ENCODE assay signal across 30 cellular contexts in genomic region chr5:73558950-73559349, GRCh38. TPM values are rescaled to one million over a fixed set of nuclear protein-coding genes. Genes with fewer than 3 reads are reported as not detected.
DNase-seq lines count a peak whose midpoint lies in the region; ATAC-seq, FAIRE-seq and TF ChIP-seq lines count a peak whose summit lies in the region.
"Had no signal": no experiment of that assay in that cellular context is flagged by ENCODE, and none has a peak within 500 bp of the region (broad histone marks: within the 10 kb centered on the region; RNA-seq: fewer than 3 reads in every experiment).

No MANE protein-coding gene starts in this region.

- no peak overlapping the region for H2BK12ac ChIP-seq in trophoblast cell (ENCODE audit: low read length)

- H3K4me1 ChIP-seq in HepG2 (ENCODE audit: insufficient read depth, low read length) (peaks cover 10% of the 10 kb centered on the region), right lobe of liver (peaks cover 0 to 7% (median 3%) of the 10 kb centered on the region in 4 donors), trophoblast cell (ENCODE audit: control insufficient read depth in 1 of 2, insufficient read depth in 2 of 2, low read length in 2 of 2) (no peaks in the 10 kb centered on the region)

- CTCF ChIA-PET in HepG2 (lab: Yijun Ruan, JAX; ENCODE audit: low intra/inter-chr PET ratio, low total read pairs), result interaction anchor here (1.3 kb wide), 1 partner anchor 39 kb away, joined by 5 read pairs; no protein-coding TSS in a partner anchor

- H3K79me2 ChIP-seq in HepG2 (ENCODE audit: insufficient read depth, low read length) (peaks cover 7% of the 10 kb centered on the region), trophoblast cell (ENCODE audit: control insufficient read depth, insufficient read depth, low read length, poor library complexity) (no peaks in the 10 kb centered on the region)

- TF ChIP-seq CTCF in HepG2 (CRISPR knock-in tag; IDR thresholded peaks at IDR 0.05) (no peak), right lobe of liver (IDR thresholded peaks at IDR 0.05) (no peak)

- no peak overlapping the region for H4K91ac ChIP-seq in trophoblast cell (ENCODE audit: low read depth, low read length)

- H3K18ac ChIP-seq in trophoblast cell (ENCODE audit: low read length), result no peak overlapping the region

- H3K4me3 ChIP-seq in HepG2 (replicated peaks in 1 of 3; ENCODE audit: insufficient read depth in 1 of 3, low read depth in 2 of 3, low read length in 3 of 3) (no peak overlapping the region), right lobe of liver (no peak overlapping the region), trophoblast cell (ENCODE audit: low read depth, low read length) (no peak overlapping the region)
- H3K4me3 ChIP-seq: ascending aorta; BLaER1 treated with 17β-estradiol and CSF1 and Interleukin-3, amounts not matched to agents 10 nM and 100 nM; dorsolateral prefrontal cortex; MG63; right atrium auricular region; spleen; upper lobe of right lung had no signal

- no peak overlapping the region for H2BK120ac ChIP-seq in trophoblast cell (ENCODE audit: insufficient read depth, low read length, poor library complexity)

- no peak overlapping the region for H2AK5ac ChIP-seq in trophoblast cell (ENCODE audit: low read length)

- in situ Hi-C loops in HepG2 (cut with HindIII; ENCODE audit: extremely low pct_ligation_motif_present, low pct_unique_long_range_greater_than_20kb) (no loop called here), SK-MEL-5 (cut with HindIII; ENCODE audit: low pct_unique_long_range_greater_than_20kb, low sequenced_read_pairs) (no loop called here), G401 (cut with HindIII; ENCODE audit: low sequenced_read_pairs) (no loop called here)

- H4K20me1 ChIP-seq in HepG2 (ENCODE audit: insufficient read depth, low read length), result no peaks in the 10 kb centered on the region
- H4K20me1 ChIP-seq: BLaER1 treated with 17β-estradiol and CSF1 and Interleukin-3, amounts not matched to agents 10 nM and 100 nM had no signal

- H4K12ac ChIP-seq in trophoblast cell (ENCODE audit: low read depth, low read length), result no peak overlapping the region

- intact Hi-C loops in HepG2 (cut with micrococcal nuclease; ENCODE audit: unreplicated experiment) (no loop called here), right lobe of liver (cut with DNase I) (no loop called here)

- peak; percentile 36 for DNase-seq in HepG2 (ENCODE audit: low spot score)
- no peak for DNase-seq in right lobe of liver
- DNase-seq in LHCN-M2 (ENCODE audit: low read depth), result peak; percentile 22
- peak; percentile 46 for DNase-seq in SK-MEL-5 (ENCODE audit: low read depth, low spot score)
- no peak for DNase-seq in COLO829 (ENCODE audit: low spot score)
- no peak for DNase-seq in trophoblast cell
- DNase-seq in G401 (ENCODE audit: low spot score), result no peak
- no peak for DNase-seq in SIG-M5 (lab: John Stamatoyannopoulos, UW)
- DNase-seq: activated B cell treated with CpG ODN at 0.5 μM for 24 hours; central memory CD4-positive, alpha-beta T cell; dorsolateral prefrontal cortex; GDM1; GOT3; head of caudate nucleus; kidney glomerular epithelial cell; MG63; NCI-H187; NCI-H226; NCI-H774; Right ventricle myocardium superior; spleen; stimulated activated CD4-positive, alpha-beta T cell treated with anti-CD3 and anti-CD28 coated beads, Interleukin-2, amount 100 ng/mL, for 48 hours; substantia nigra; upper lobe of right lung had no signal

- H3K79me1 ChIP-seq in trophoblast cell (ENCODE audit: low read length), result no peaks in the 10 kb centered on the region

- H3K36me3 ChIP-seq in HepG2 (replicated peaks in 1 of 2; ENCODE audit: control insufficient read depth in 1 of 2, insufficient read depth in 2 of 2, low read length in 2 of 2) (peaks cover 5 to 9% of the 10 kb centered on the region in 2 experiments), right lobe of liver (peaks cover 0 to 67% (median 14%) of the 10 kb centered on the region in 4 donors), trophoblast cell (ENCODE audit: control insufficient read depth in 1 of 2, insufficient read depth in 2 of 2, low read length in 2 of 2) (peaks cover 5 to 6% of the 10 kb centered on the region in 2 experiments)

- H3K4ac ChIP-seq in trophoblast cell (ENCODE audit: low read depth, low read length), result no peak overlapping the region

- no peak overlapping the region for H3K14ac ChIP-seq in trophoblast cell (ENCODE audit: low read length)

- H2AFZ ChIP-seq in HepG2 (ENCODE audit: low read length) (no peak overlapping the region), trophoblast cell (ENCODE audit: insufficient read depth, low read length, poor library complexity) (no peak overlapping the region)
- H2AFZ ChIP-seq: parathyroid adenoma had no signal

- H2BK5ac ChIP-seq in trophoblast cell (ENCODE audit: low read depth, low read length, poor library complexity), result no peak overlapping the region

- no TSS peak for BruUV-seq in HepG2 (replicated peaks; lab: Mats Ljungman, UMichigan)

- H3K9ac ChIP-seq in HepG2 (ENCODE audit: insufficient read depth, low read depth, low read length) (no peak overlapping the region), trophoblast cell (ENCODE audit: low read length) (no peak overlapping the region)
- H3K9ac ChIP-seq: BLaER1 treated with 17β-estradiol and CSF1 and Interleukin-3, amounts not matched to agents 10 nM and 100 nM; parathyroid adenoma had no signal

- WGBS in HepG2 (ENCODE audit: low lambda C conversion rate), result 61% methylated on average over 1 of the region's 1 CpG
- whole genome bisulfite sequencing in right lobe of liver (ENCODE audit: insufficient coverage, low coverage, low lambda C conversion rate, missing lambda C conversion rate), result 82% methylated on average over 1 of the region's 1 CpG
- no CpG with 5 or more reads among the region's 1 CpG for WGBS in trophoblast cell (ENCODE audit: extremely low coverage, insufficient coverage, insufficient read length)

- FAIRE-seq in HepG2 (lab: Jason Lieb, UNC), result no peak
- FAIRE-seq: endothelial cell of umbilical vein had no signal

- no peak overlapping the region for H3K4me2 ChIP-seq in HepG2 (ENCODE audit: low read depth, low read length)
- H3K4me2 ChIP-seq in trophoblast cell (ENCODE audit: low read length), result no peak overlapping the region
- H3K4me2 ChIP-seq: BLaER1 treated with 17β-estradiol and CSF1 and Interleukin-3, amounts not matched to agents 10 nM and 100 nM had no signal

- TF ChIP-seq POLR2A in HepG2 (IDR thresholded peaks at IDR 0.05; ENCODE audit: insufficient read depth in 1 of 2, low read depth in 2 of 2, low read length in 2 of 2), result no peak
- TF ChIP-seq POLR2A in right lobe of liver (IDR thresholded peaks at IDR 0.05), result no peak

- POLR2A ChIA-PET in HepG2 (lab: Yijun Ruan, JAX), result interaction anchor here (1.2 kb wide), 1 partner anchor 17 kb away, joined by 4 read pairs; no protein-coding TSS in a partner anchor

- no peak overlapping the region for H3K23ac ChIP-seq in trophoblast cell (ENCODE audit: low read length)

- peak; percentile 66 for ATAC-seq in HepG2
- no peak for ATAC-seq in right lobe of liver
- ATAC-seq: stimulated activated effector memory CD8-positive, alpha-beta T cell treated with anti-CD3 and anti-CD28 coated beads, Interleukin-12 subunit alpha, Interleukin-12 subunit beta, amount 100 ng/mL, for 72 hours; upper lobe of right lung had no signal

- H3K27ac ChIP-seq in HepG2 (ENCODE audit: extremely low read length, insufficient read depth, low read length), result no peak overlapping the region
- H3K27ac ChIP-seq in right lobe of liver, result no peak overlapping the region
- no peak overlapping the region for H3K27ac ChIP-seq in trophoblast cell (ENCODE audit: low read depth, low read length)
- H3K27ac ChIP-seq: ascending aorta; BLaER1 treated with 17β-estradiol and CSF1 and Interleukin-3, amounts not matched to agents 10 nM and 100 nM; dorsolateral prefrontal cortex; parathyroid adenoma; right atrium auricular region; spleen; upper lobe of right lung had no signal

- H3K9me3 ChIP-seq in HepG2 (ENCODE audit: low read length) (no peaks in the 10 kb centered on the region), right lobe of liver (no peaks in the 10 kb centered on the region), trophoblast cell (ENCODE audit: insufficient read depth, low read depth, low read length) (no peaks in the 10 kb centered on the region)
- H3K9me3 ChIP-seq: ascending aorta; BLaER1 treated with 17β-estradiol and CSF1 and Interleukin-3, amounts not matched to agents 10 nM and 100 nM; MG63; right atrium auricular region; spleen; upper lobe of right lung had no signal

- H4K8ac ChIP-seq in trophoblast cell (ENCODE audit: low read depth, low read length), result no peak overlapping the region

- TF ChIP-seq EP300 in HepG2 (IDR thresholded peaks at IDR 0.05; ENCODE audit: low read depth in 2 of 2, low read length in 2 of 2), result no peak
- TF ChIP-seq EP300 in HepG2 (CRISPR knock-in tag; IDR thresholded peaks at IDR 0.05; ENCODE audit: borderline replicate concordance), result no peak

- H3K27me3 ChIP-seq in HepG2 (ENCODE audit: control insufficient read depth in 1 of 2, insufficient read depth in 2 of 2, low read length in 2 of 2) (no peaks in the 10 kb centered on the region), right lobe of liver (no peaks in the 10 kb centered on the region), trophoblast cell (ENCODE audit: insufficient read depth, low read length) (no peaks in the 10 kb centered on the region)
- H3K27me3 ChIP-seq: ascending aorta; BLaER1 treated with 17β-estradiol and CSF1 and Interleukin-3, amounts not matched to agents 10 nM and 100 nM; dorsolateral prefrontal cortex; MG63; right atrium auricular region; spleen; upper lobe of right lung had no signal

- TF ChIP-seq RAD21 in HepG2 (CRISPR knock-in tag; IDR thresholded peaks at IDR 0.05), result no peak

RNA-seq across cellular contexts. Expression of gene ANKRA2, which starts 6.5 kb away (rescaled TPM):
- total RNA-seq in HepG2 (2016; rRNA removed; fragmentation: Illumina TruSeq; extraction: Trizol) (20.4 and 23.6 TPM in 2 replicates), right lobe of liver (10 to 100 TPM in 1 of 6 experiments, 1 to 10 TPM in 5; 7.4 to 12.2 (median 9.0) TPM), LHCN-M2 (2014; rRNA removed) (15.5 and 16.4 TPM in 2 replicates)
- 3.9 and 5.1 TPM in 2 replicates for total RNA-seq in HepG2 (2016; cell fraction: cytosol; rRNA removed; fragmentation: Illumina TruSeq; extraction: Trizol; ENCODE audit: low read depth)
- total RNA-seq in HepG2 (2016; cell fraction: insoluble cytoplasmic fraction; rRNA removed; fragmentation: Illumina TruSeq; extraction: Trizol), result 23.6 TPM in 2 replicates
- 11.2 and 13.3 TPM in 2 replicates for total RNA-seq in HepG2 (2016; cell fraction: membrane; rRNA removed; fragmentation: Illumina TruSeq; extraction: Trizol)
- 35.7 and 36.1 TPM in 2 replicates for total RNA-seq in HepG2 (2016; cell fraction: nucleus; rRNA removed; fragmentation: Illumina TruSeq; extraction: Trizol)
- polyA plus RNA-seq in HepG2 (2011; rRNA removed), result 29.4 and 33.6 TPM in 2 replicates
- 10.6 and 13.7 TPM in 2 replicates for polyA plus RNA-seq in HepG2 (2011; cell fraction: cytosol; rRNA removed)
- polyA plus RNA-seq in HepG2 (2011; cell fraction: nucleus; rRNA removed), result 41.0 and 45.4 TPM in 2 replicates
- polyA plus RNA-seq in HepG2 (2012), result 25.6 and 31.0 TPM in 2 replicates
- 1.8 and 2.9 TPM in 2 replicates for polyA plus RNA-seq in HepG2 (2016; cell fraction: cytosol; fragmentation: Illumina TruSeq; extraction: Trizol; ENCODE audit: low read depth)
- 19.0 and 20.5 TPM in 2 replicates for polyA plus RNA-seq in HepG2 (2016; cell fraction: insoluble cytoplasmic fraction; fragmentation: Illumina TruSeq; extraction: Trizol; ENCODE audit: low read depth)
- 5.4 and 6.3 TPM in 2 replicates for polyA plus RNA-seq in HepG2 (2016; cell fraction: membrane; fragmentation: Illumina TruSeq; extraction: Trizol; ENCODE audit: low read depth)
- 42.7 and 49.0 TPM in 2 replicates for polyA plus RNA-seq in HepG2 (2016; cell fraction: nucleus; fragmentation: Illumina TruSeq; extraction: Trizol; ENCODE audit: insufficient read depth, low read depth)
- 1.5 and 8.7 TPM in 2 replicates for polyA minus RNA-seq in HepG2 (2011; rRNA and poly(A)+ RNA removed; ENCODE audit: low replicate concordance)
- polyA minus RNA-seq in HepG2 (2011; cell fraction: cytosol; rRNA and poly(A)+ RNA removed), result 11.2 and 12.4 TPM in 2 replicates
- polyA minus RNA-seq in HepG2 (2011; cell fraction: nucleus; rRNA and poly(A)+ RNA removed), result 61.2 and 67.1 TPM in 2 replicates
- polyA plus RNA-seq in LHCN-M2 (2012), result 6.8 TPM
- total RNA-seq in SK-MEL-5 (2014; rRNA removed; shearing (Covaris generic)), result 29.2 and 35.3 TPM in 2 replicates
- 13.0 TPM in 2 replicates for polyA plus RNA-seq in SK-MEL-5 (2015; cell fraction: cytosol; rRNA removed)
- polyA plus RNA-seq in SK-MEL-5 (2015; cell fraction: nucleus; rRNA removed), result 79.3 and 126 TPM in 2 replicates
- polyA plus RNA-seq in trophoblast cell (2013), result 17.5 and 17.9 TPM in 2 replicates
- total RNA-seq in G401 (2014; rRNA removed; shearing (Covaris generic)), result 21.8 and 26.2 TPM in 2 replicates

RNA-seq across cellular contexts. Expression of gene UTP15, which starts 6.6 kb away (rescaled TPM):
- total RNA-seq in HepG2 (2016; rRNA removed; fragmentation: Illumina TruSeq; extraction: Trizol) (35.8 and 45.2 TPM in 2 replicates), right lobe of liver (10 to 100 TPM in 3 of 6 experiments, 1 to 10 TPM in 3; 6.0 to 16.5 (median 10.6) TPM), LHCN-M2 (2014; rRNA removed) (28.3 and 31.6 TPM in 2 replicates)
- total RNA-seq in HepG2 (2016; cell fraction: cytosol; rRNA removed; fragmentation: Illumina TruSeq; extraction: Trizol; ENCODE audit: low read depth), result 9.3 and 9.4 TPM in 2 replicates
- total RNA-seq in HepG2 (2016; cell fraction: insoluble cytoplasmic fraction; rRNA removed; fragmentation: Illumina TruSeq; extraction: Trizol), result 33.6 and 44.5 TPM in 2 replicates
- 14.1 and 14.4 TPM in 2 replicates for total RNA-seq in HepG2 (2016; cell fraction: membrane; rRNA removed; fragmentation: Illumina TruSeq; extraction: Trizol)
- total RNA-seq in HepG2 (2016; cell fraction: nucleus; rRNA removed; fragmentation: Illumina TruSeq; extraction: Trizol), result 58.1 and 62.5 TPM in 2 replicates
- 6.6 and 7.3 TPM in 2 replicates for polyA plus RNA-seq in HepG2 (2011; rRNA removed)
- polyA plus RNA-seq in HepG2 (2011; cell fraction: cytosol; rRNA removed), result 4.4 and 6.0 TPM in 2 replicates
- 19.6 and 25.1 TPM in 2 replicates for polyA plus RNA-seq in HepG2 (2011; cell fraction: nucleus; rRNA removed)
- polyA plus RNA-seq in HepG2 (2012), result 9.0 and 10.2 TPM in 2 replicates
- polyA plus RNA-seq in HepG2 (2016; cell fraction: cytosol; fragmentation: Illumina TruSeq; extraction: Trizol; ENCODE audit: low read depth), result 1.3 and 1.7 TPM in 2 replicates
- polyA plus RNA-seq in HepG2 (2016; cell fraction: insoluble cytoplasmic fraction; fragmentation: Illumina TruSeq; extraction: Trizol; ENCODE audit: low read depth), result 27.4 and 29.0 TPM in 2 replicates
- 3.1 and 4.2 TPM in 2 replicates for polyA plus RNA-seq in HepG2 (2016; cell fraction: membrane; fragmentation: Illumina TruSeq; extraction: Trizol; ENCODE audit: low read depth)
- polyA plus RNA-seq in HepG2 (2016; cell fraction: nucleus; fragmentation: Illumina TruSeq; extraction: Trizol; ENCODE audit: insufficient read depth, low read depth), result 37.7 and 39.2 TPM in 2 replicates
- polyA minus RNA-seq in HepG2 (2011; rRNA and poly(A)+ RNA removed; ENCODE audit: low replicate concordance), result 18.6 and 39.5 TPM in 2 replicates
- polyA minus RNA-seq in HepG2 (2011; cell fraction: cytosol; rRNA and poly(A)+ RNA removed), result 7.6 and 9.8 TPM in 2 replicates
- polyA minus RNA-seq in HepG2 (2011; cell fraction: nucleus; rRNA and poly(A)+ RNA removed), result 85.7 and 89.2 TPM in 2 replicates
- polyA plus RNA-seq in LHCN-M2 (2012), result 6.8 TPM
- total RNA-seq in SK-MEL-5 (2014; rRNA removed; shearing (Covaris generic)), result 50.3 and 56.7 TPM in 2 replicates
- polyA plus RNA-seq in SK-MEL-5 (2015; cell fraction: cytosol; rRNA removed), result 21.2 and 22.4 TPM in 2 replicates
- polyA plus RNA-seq in SK-MEL-5 (2015; cell fraction: nucleus; rRNA removed), result 91.9 and 166 TPM in 2 replicates
- 10.4 and 10.8 TPM in 2 replicates for polyA plus RNA-seq in trophoblast cell (2013)
- 17.7 and 20.0 TPM in 2 replicates for total RNA-seq in G401 (2014; rRNA removed; shearing (Covaris generic))

Comparison
In these comparisons a context has a peak if more than half of its experiments do, and no peak if none do; other contexts are left out.
1. DNase-seq: peak in HepG2 (single experiment), LHCN-M2 (single experiment) and SK-MEL-5 (single experiment); none in right lobe of liver (0 of 3), COLO829 (single experiment), trophoblast cell (0 of 2), G401 (single experiment) and SIG-M5 (single experiment).